In the genomic region with DNA sequence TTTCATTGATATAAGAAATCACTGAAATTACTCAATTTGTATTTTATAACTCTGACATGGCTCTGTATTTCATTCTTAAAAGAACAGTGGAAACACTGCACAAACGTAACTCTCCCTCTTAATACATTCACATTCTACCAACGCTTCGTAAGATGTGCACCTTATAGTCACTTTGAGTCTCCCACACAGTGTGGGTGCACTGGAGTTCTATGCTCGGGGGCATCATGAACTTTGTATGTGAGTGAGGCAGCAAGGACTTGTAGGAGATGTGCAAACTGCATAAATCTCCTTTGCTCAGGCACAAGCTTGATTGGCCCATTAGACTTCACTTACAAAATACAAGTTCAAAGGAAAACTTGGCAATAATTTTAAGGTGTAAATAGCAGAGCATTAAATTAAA, we compare ENCODE assay signal across 26 cellular contexts.
"Had no signal": no experiment of that assay in that cellular context is flagged by ENCODE, and none has a peak within 500 bp of the region (broad histone marks: within the 10 kb centered on the region; RNA-seq: fewer than 3 reads in every experiment).

No MANE protein-coding gene starts in this region.

- H3K4me3 ChIP-seq: stomach, suprapubic skin, testis, thoracic aorta, thyroid gland, tibial artery, tibial nerve, transverse colon, upper lobe of left lung, upper lobe of right lung, uterus, vagina had no signal

- H3K4me1 ChIP-seq: stomach, suprapubic skin, testis, thyroid gland, tibial artery, tibial nerve, transverse colon, upper lobe of left lung, upper lobe of right lung, uterus, vagina had no signal

- DNase-seq: stimulated activated CD4-positive, alpha-beta T cell treated with anti-CD3 and anti-CD28 coated beads, Interleukin-2, amount 100 ng/mL, for 48 hours; stimulated activated CD4-positive, alpha-beta T cell treated with anti-CD3 and anti-CD28 coated beads, Interleukin-4, amount 100 ng/mL, for 1 hour; stimulated activated CD4-positive, alpha-beta T cell treated with anti-CD3 and anti-CD28 coated beads, Interleukin-4, amount 100 ng/mL, for 24 hours; stimulated activated CD4-positive, alpha-beta T cell treated with anti-CD3 and anti-CD28 coated beads, Interleukin-4, amount 100 ng/mL, for 4 hours; stimulated activated CD8-positive, alpha-beta memory T cell treated with anti-CD3 and anti-CD28 coated beads, Interleukin-4, amount 100 ng/mL, for 48 hours; stimulated activated naive B cell treated with anti-CD40 and anti-IgM and Interleukin-4, amounts not matched to agents 10 μg/mL and 1 μg/mL and 100 μg/mL, for 72 hours; stimulated activated naive CD4-positive, alpha-beta T cell; stimulated activated naive CD4-positive, alpha-beta T cell treated with Interleukin-2 at 50 U/mL for 16 hours; stimulated activated naive CD8-positive, alpha-beta T cell treated with anti-CD3 and anti-CD28 coated beads, Interleukin-15, amount 100 ng/mL, for 72 hours; stimulated activated naive CD8-positive, alpha-beta T cell treated with anti-CD3 and anti-CD28 coated beads, Interleukin-15, Interleukin-2, amounts not matched to agents 100 U/mL and 50 U/mL, for 24 hours; stomach; substantia nigra; testis; thyroid gland; tibial artery; transverse colon; trophoblast cell; upper lobe of left lung; upper lobe of right lung; uterus had no signal

- ATAC-seq: stimulated activated effector memory CD8-positive, alpha-beta T cell treated with anti-CD3 and anti-CD28 coated beads, Interleukin-12 subunit alpha, Interleukin-12 subunit beta, amount 100 ng/mL, for 72 hours; stimulated activated memory B cell treated with anti-CD40 and anti-IgM and Interleukin-4, amounts not matched to agents 10 μg/mL and 1 μg/mL and 100 μg/mL, for 72 hours; stimulated activated naive B cell treated with anti-CD40 and anti-IgM and Interleukin-4, amounts not matched to agents 10 μg/mL and 1 μg/mL and 100 μg/mL, for 72 hours; stimulated activated naive CD8-positive, alpha-beta T cell treated with anti-CD3 and anti-CD28 coated beads, Interleukin-15, amount 100 ng/mL, for 72 hours; stimulated activated naive CD8-positive, alpha-beta T cell treated with anti-CD3 and anti-CD28 coated beads, Interleukin-15, Interleukin-2, amounts not matched to agents 100 U/mL and 50 U/mL, for 24 hours; upper lobe of right lung had no signal

- H3K36me3 ChIP-seq: stomach, suprapubic skin, thoracic aorta, thyroid gland, tibial artery, tibial nerve, transverse colon, upper lobe of left lung, upper lobe of right lung, uterus, vagina had no signal

- H3K9me3 ChIP-seq: stomach, suprapubic skin, testis, thoracic aorta, thyroid gland, tibial nerve, transverse colon, upper lobe of left lung, upper lobe of right lung, uterus, vagina had no signal
